Comparison of ENCODE assay signal across 24 cellular contexts in the genomic region with DNA sequence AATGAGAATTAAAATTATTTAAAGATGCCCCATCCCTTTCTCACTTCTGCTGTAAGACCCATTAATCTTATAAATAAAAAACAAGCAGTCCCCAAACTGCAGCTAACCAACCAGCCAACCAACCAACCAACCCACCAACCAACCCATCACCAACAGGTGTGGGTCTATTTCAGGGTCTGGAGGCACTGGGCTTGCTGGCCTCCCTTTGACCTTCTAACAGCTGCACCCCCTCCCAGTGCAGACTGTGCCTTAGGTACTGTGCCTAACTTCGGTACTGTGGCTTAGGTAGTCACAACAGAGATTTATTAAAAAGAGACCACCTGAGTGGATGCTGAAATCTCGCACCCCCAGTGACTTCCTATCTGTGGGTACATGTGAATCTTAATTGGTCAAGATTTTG.
"Had no signal": no experiment of that assay in that cellular context is flagged by ENCODE, and none has a peak within 500 bp of the region (broad histone marks: within the 10 kb centered on the region; RNA-seq: fewer than 3 reads in every experiment).

No MANE protein-coding gene starts in this region.

- DNase-seq: cerebellar nuclear complex; cortex of kidney; effector memory CD8-positive, alpha-beta T cell; erythroblast; esophagus squamous epithelium; foreskin melanocyte; glutamatergic neuron; kidney; lower lobe of right lung; naive B cell; pancreas; retina; sigmoid colon; spleen; stimulated activated naive B cell treated with anti-CD40 and anti-IgM and Interleukin-4, amounts not matched to agents 10 μg/mL and 1 μg/mL and 100 μg/mL, for 72 hours; transverse colon; upper lobe of right lung; uterus had no signal

- H3K27ac Mint-ChIP-seq: effector memory CD8-positive, alpha-beta T cell; naive B cell; natural killer cell treated with Interleukin-12 subunit alpha and Interleukin-12 subunit beta and Interleukin-15 and Interleukin-18, amount 100 ng/mL, for 72 hours; stimulated activated naive B cell treated with anti-CD40 and anti-IgM and Interleukin-4, amounts not matched to agents 10 μg/mL and 1 μg/mL and 100 μg/mL, for 72 hours; stimulated activated naive CD8-positive, alpha-beta T cell treated with anti-CD3 and anti-CD28 coated beads, Interleukin-15, Interleukin-2, amounts not matched to agents 100 ng/mL and 50 ng/mL, for 24 hours had no signal

- H3K4me3 Mint-ChIP-seq: effector memory CD8-positive, alpha-beta T cell; naive B cell; natural killer cell treated with Interleukin-12 subunit alpha and Interleukin-12 subunit beta and Interleukin-15 and Interleukin-18, amount 100 ng/mL, for 72 hours; neural crest cell; stimulated activated naive B cell treated with anti-CD40 and anti-IgM and Interleukin-4, amounts not matched to agents 10 μg/mL and 1 μg/mL and 100 μg/mL, for 72 hours; stimulated activated naive CD8-positive, alpha-beta T cell treated with anti-CD3 and anti-CD28 coated beads, Interleukin-15, Interleukin-2, amounts not matched to agents 100 ng/mL and 50 ng/mL, for 24 hours had no signal

- H3K27me3 ChIP-seq: esophagus squamous epithelium, neutrophil, pancreas, sigmoid colon, spleen, transverse colon, upper lobe of right lung, uterus had no signal

- ATAC-seq: effector memory CD8-positive, alpha-beta T cell; lower lobe of right lung; natural killer cell treated with Interleukin-12 subunit alpha and Interleukin-12 subunit beta and Interleukin-15 and Interleukin-18, amount 100 ng/mL, for 72 hours; stimulated activated naive B cell treated with anti-CD40 and anti-IgM and Interleukin-4, amounts not matched to agents 10 μg/mL and 1 μg/mL and 100 μg/mL, for 72 hours; upper lobe of right lung had no signal

- H3K9me3 ChIP-seq: esophagus squamous epithelium, lower lobe of right lung, neutrophil, pancreas, sigmoid colon, spleen, thoracic aorta, transverse colon, upper lobe of right lung, uterus had no signal

- H3K4me1 ChIP-seq: esophagus squamous epithelium, lower lobe of right lung, spleen, transverse colon, upper lobe of right lung, uterus had no signal

- H3K27ac ChIP-seq: esophagus squamous epithelium, lower lobe of right lung, neutrophil, pancreas, skin epidermis, spleen, thoracic aorta, transverse colon, upper lobe of right lung, uterus had no signal

- H3K4me1 Mint-ChIP-seq: naive B cell; stimulated activated naive B cell treated with anti-CD40 and anti-IgM and Interleukin-4, amounts not matched to agents 10 μg/mL and 1 μg/mL and 100 μg/mL, for 72 hours had no signal

- H3K36me3 Mint-ChIP-seq: naive B cell; natural killer cell treated with Interleukin-12 subunit alpha and Interleukin-12 subunit beta and Interleukin-15 and Interleukin-18, amount 100 ng/mL, for 72 hours; stimulated activated naive B cell treated with anti-CD40 and anti-IgM and Interleukin-4, amounts not matched to agents 10 μg/mL and 1 μg/mL and 100 μg/mL, for 72 hours had no signal

- H3K4me3 ChIP-seq: esophagus squamous epithelium, lower lobe of right lung, pancreas, sigmoid colon, skin epidermis, spleen, thoracic aorta, transverse colon, upper lobe of right lung, uterus had no signal

- H3K9me3 Mint-ChIP-seq: effector memory CD8-positive, alpha-beta T cell; naive B cell; natural killer cell treated with Interleukin-12 subunit alpha and Interleukin-12 subunit beta and Interleukin-15 and Interleukin-18, amount 100 ng/mL, for 72 hours; neural crest cell; stimulated activated naive B cell treated with anti-CD40 and anti-IgM and Interleukin-4, amounts not matched to agents 10 μg/mL and 1 μg/mL and 100 μg/mL, for 72 hours; stimulated activated naive CD8-positive, alpha-beta T cell treated with anti-CD3 and anti-CD28 coated beads, Interleukin-15, Interleukin-2, amounts not matched to agents 100 ng/mL and 50 ng/mL, for 24 hours had no signal

- H3K36me3 ChIP-seq: esophagus squamous epithelium, lower lobe of right lung, neutrophil, sigmoid colon, spleen, thoracic aorta, transverse colon, upper lobe of right lung, uterus had no signal
